In genomic region chr13:48043789-48044503, GRCh38 we compare ENCODE assay signal across 1 cellular context.
TF ChIP-seq lines count a peak whose summit lies in the region.

No MANE protein-coding gene starts in this region.

TF ChIP-seq in SK-N-SH treated with all-trans-retinoic acid at 6 μM for 48 hours, 23 proteins besides CTCF, POLR2A, EP300 and RAD21 (continued from another document):
- no peak for TF ChIP-seq ZNF8 (CRISPR knock-in tag; IDR thresholded peaks at IDR 0.05)
- no peak for TF ChIP-seq CSRNP3 (CRISPR knock-in tag; IDR thresholded peaks at IDR 0.05)
- no peak for TF ChIP-seq RARB (CRISPR knock-in tag; IDR thresholded peaks at IDR 0.05)
- no peak for TF ChIP-seq ISL1 (CRISPR knock-in tag; IDR thresholded peaks at IDR 0.05)
- no peak for TF ChIP-seq CSDC2 (CRISPR knock-in tag; IDR thresholded peaks at IDR 0.05)
- TF ChIP-seq ZC3H10 (CRISPR knock-in tag; IDR thresholded peaks at IDR 0.05): no peak
- no peak for TF ChIP-seq ZNF565 (CRISPR knock-in tag; conservative IDR thresholded peaks at IDR 0.05; ENCODE audit: low read depth)
- TF ChIP-seq GLIS3 (CRISPR knock-in tag; IDR thresholded peaks at IDR 0.05): no peak
